Comparison of ENCODE assay signal across 1 cellular context in genomic region chr1:247833601-247834000, GRCh38.
TF ChIP-seq lines count a peak whose summit lies in the region.

No MANE protein-coding gene starts in this region.

TF ChIP-seq in WTC11, 78 proteins besides CTCF, POLR2A, EP300 and RAD21 (continued from another document):
- TF ChIP-seq ARID4B (CRISPR knock-in tag; IDR thresholded peaks at IDR 0.05; ENCODE audit: borderline replicate concordance) = no peak
- no peak for TF ChIP-seq SP1 (CRISPR knock-in tag; conservative IDR thresholded peaks at IDR 0.05)
- TF ChIP-seq FOXP4 (CRISPR knock-in tag; IDR thresholded peaks at IDR 0.05) = no peak
- no peak for TF ChIP-seq USF2 (CRISPR knock-in tag; IDR thresholded peaks at IDR 0.05)
- TF ChIP-seq ZNF281 (CRISPR knock-in tag; IDR thresholded peaks at IDR 0.05) = no peak
- TF ChIP-seq NR2C2 (CRISPR knock-in tag; IDR thresholded peaks at IDR 0.05) = no peak
- TF ChIP-seq, protein P1, sequence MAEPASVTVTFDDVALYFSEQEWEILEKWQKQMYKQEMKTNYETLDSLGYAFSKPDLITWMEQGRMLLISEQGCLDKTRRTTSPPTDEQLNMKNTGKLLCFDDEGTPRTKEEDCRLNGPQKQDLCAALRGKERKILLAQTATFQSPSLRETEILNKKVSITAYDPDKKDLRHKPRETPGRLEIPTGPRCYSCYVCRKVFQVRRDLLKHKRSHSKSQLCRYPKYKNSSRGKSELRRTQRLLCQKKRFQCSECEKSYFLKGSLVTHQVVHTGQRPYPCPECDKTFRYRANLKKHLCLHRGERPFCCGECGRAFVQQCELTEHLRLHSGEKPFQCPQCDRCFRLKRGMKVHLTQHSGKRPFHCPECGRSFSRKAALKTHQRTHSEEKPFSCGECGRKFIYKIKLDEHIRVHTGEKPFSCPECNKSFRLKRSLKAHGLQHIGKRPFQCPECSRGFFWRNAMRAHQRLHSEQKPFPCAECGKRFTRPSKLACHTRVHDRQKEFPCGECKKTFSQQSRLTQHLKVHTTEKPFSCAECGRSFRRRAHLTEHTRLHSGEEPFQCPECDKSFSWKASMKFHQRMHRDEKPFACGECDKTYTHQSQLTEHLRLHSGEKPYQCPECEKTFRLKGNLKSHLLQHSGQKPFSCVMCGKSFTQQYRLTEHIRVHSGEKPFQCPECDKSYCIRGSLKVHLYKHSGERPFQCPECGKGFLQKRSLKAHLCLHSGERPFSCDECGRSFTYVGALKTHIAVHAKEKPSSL (CRISPR knock-in tag; conservative IDR thresholded peaks at IDR 0.05) = no peak
- TF ChIP-seq, protein P2, sequence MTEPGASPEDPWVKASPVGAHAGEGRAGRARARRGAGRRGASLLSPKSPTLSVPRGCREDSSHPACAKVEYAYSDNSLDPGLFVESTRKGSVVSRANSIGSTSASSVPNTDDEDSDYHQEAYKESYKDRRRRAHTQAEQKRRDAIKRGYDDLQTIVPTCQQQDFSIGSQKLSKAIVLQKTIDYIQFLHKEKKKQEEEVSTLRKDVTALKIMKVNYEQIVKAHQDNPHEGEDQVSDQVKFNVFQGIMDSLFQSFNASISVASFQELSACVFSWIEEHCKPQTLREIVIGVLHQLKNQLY (CRISPR knock-in tag; IDR thresholded peaks at IDR 0.05) = no peak
- no peak for TF ChIP-seq ZNF416 (CRISPR knock-in tag; IDR thresholded peaks at IDR 0.05)
- no peak for TF ChIP-seq CREB1 (CRISPR knock-in tag; IDR thresholded peaks at IDR 0.05)
- no peak for TF ChIP-seq JAZF1 (CRISPR knock-in tag; IDR thresholded peaks at IDR 0.05)
